In genomic region chr13:89315287-89315686, GRCh38 we compare ENCODE assay signal across 19 cellular contexts.
DNase-seq lines count a peak whose midpoint lies in the region; ATAC-seq, FAIRE-seq and TF ChIP-seq lines count a peak whose summit lies in the region.
"Had no signal": no experiment of that assay in that cellular context is flagged by ENCODE, and none has a peak within 500 bp of the region (broad histone marks: within the 10 kb centered on the region; RNA-seq: fewer than 3 reads in every experiment).

No MANE protein-coding gene starts in this region.

- H3K4me3 ChIP-seq in A549 (no peak overlapping the region), choroid plexus epithelial cell (ENCODE audit: low read depth, low read length) (no peak overlapping the region)
- H3K4me3 ChIP-seq: GM23248, SJSA1 had no signal

- H3K4me1 ChIP-seq in A549 = no peaks in the 10 kb centered on the region
- H3K4me1 ChIP-seq: SJSA1 had no signal

- POLR2A ChIA-PET in A549 (lab: Yijun Ruan, JAX) = no interaction called here

- DNase-seq in A549 (ENCODE audit: low read depth in 1 of 2, low spot score in 1 of 2) (no peak), HT1080 (ENCODE audit: low read depth) (peak; percentile 10), SK-MEL-5 (ENCODE audit: low read depth, low spot score) (peak; percentile 22), choroid plexus epithelial cell (ENCODE audit: low read depth) (peak; percentile 37), GM19239 (ENCODE audit: insufficient read length, low spot score) (no peak), NCI-H2171 (lab: John Stamatoyannopoulos, UW) (no peak)
- no peak for DNase-seq in activated CD4-positive, alpha-beta T cell treated with anti-CD3 and anti-CD28 coated beads, Interleukin-2, amount 50 U/mL, for 48 hours
- DNase-seq: DMS79, GM23248, NCI-H1105 treated with DMSO at 0.1 percent for 48 hours, NCI-H1694, NCI-H2081, NCI-H2171 treated with DMSO at 0.1 percent for 48 hours, NCI-H524 treated with DMSO at 0.1 percent for 48 hours, SW 1271 had no signal

- no peak overlapping the region for H3K27ac ChIP-seq in A549
- H3K27ac ChIP-seq: GM23248, SJSA1 had no signal

- no peak for TF ChIP-seq RAD21 in A549 (conservative IDR thresholded peaks at IDR 0.05 in 1 of 2, IDR thresholded peaks at IDR 0.05 in 1 of 2)

- no peak overlapping the region for H3K4me2 ChIP-seq in A549

- no peaks in the 10 kb centered on the region for H3K9me3 ChIP-seq in A549
- H3K9me3 ChIP-seq: SJSA1 had no signal

- TF ChIP-seq CTCF in A549 (IDR thresholded peaks at IDR 0.05) (no peak), choroid plexus epithelial cell (conservative IDR thresholded peaks at IDR 0.05; ENCODE audit: low read depth, low read length) (no peak)

- no peak for TF ChIP-seq POLR2A in A549 (IDR thresholded peaks at IDR 0.05; ENCODE audit: low read length)

- ATAC-seq in A549 (no peak), HG03378 (IDR thresholded peaks at IDR 0.05; ENCODE audit: unreplicated experiment) (no peak)
- ATAC-seq: Right ventricle myocardium inferior had no signal

- 27% methylated on average over 1 of the region's 1 CpG for WGBS in A549 (ENCODE audit: missing lambda C conversion rate)

- CTCF ChIA-PET in A549 (lab: Yijun Ruan, JAX) = no interaction called here

- FAIRE-seq in A549 (lab: Jason Lieb, UNC) = no peak
- FAIRE-seq in GM19239 (lab: Jason Lieb, UNC) = no peak
- FAIRE-seq: D721Med had no signal

- in situ Hi-C loops in SK-MEL-5 (cut with HindIII; ENCODE audit: low pct_unique_long_range_greater_than_20kb, low sequenced_read_pairs) = no loop called here

- no peak for TF ChIP-seq EP300 in A549 (IDR thresholded peaks at IDR 0.05)

TF ChIP-seq in A549, 52 proteins besides CTCF, POLR2A, EP300 and RAD21:
- TF ChIP-seq MAFK (IDR thresholded peaks at IDR 0.05; ENCODE audit: partially characterized antibody) (peak; percentile 90), NR3C1 (IDR thresholded peaks at IDR 0.05) (no peak)

Comparison
In these comparisons a context has a peak if more than half of its experiments do, and no peak if none do; other contexts are left out.
1. DNase-seq: peak in HT1080 (single experiment), SK-MEL-5 (single experiment) and choroid plexus epithelial cell (single experiment); none in A549 (0 of 2), activated CD4-positive, alpha-beta T cell treated with anti-CD3 and anti-CD28 coated beads, Interleukin-2, amount 50 U/mL, for 48 hours (0 of 2), GM19239 (single experiment) and NCI-H2171 (single experiment).